Comparison of ENCODE assay signal across 1 cellular context in genomic region chr13:113978741-113979481, GRCh38.
TF ChIP-seq lines count a peak whose summit lies in the region.

No MANE protein-coding gene starts in this region.

TF ChIP-seq in GM23338, 12 proteins besides CTCF, POLR2A, EP300 and RAD21 (continued from another document):
- no peak for TF ChIP-seq REST (IDR thresholded peaks at IDR 0.05; ENCODE audit: unreplicated experiment)
- no peak for TF ChIP-seq EZH2phosphoT487 (IDR thresholded peaks at IDR 0.05; ENCODE audit: unreplicated experiment)
- TF ChIP-seq JUNB (IDR thresholded peaks at IDR 0.05; ENCODE audit: unreplicated experiment): no peak
- TF ChIP-seq NANOG (IDR thresholded peaks at IDR 0.05; ENCODE audit: borderline replicate concordance): no peak
- no peak for TF ChIP-seq POLR2AphosphoS5 (IDR thresholded peaks at IDR 0.05; ENCODE audit: low read depth)
- no peak for TF ChIP-seq ZNF462 (CRISPR knock-in tag; IDR thresholded peaks at IDR 0.05)
- no peak for TF ChIP-seq EZH2 (IDR thresholded peaks at IDR 0.05; ENCODE audit: low read depth, unreplicated experiment)
- no peak for TF ChIP-seq ZNF114 (CRISPR knock-in tag; IDR thresholded peaks at IDR 0.05)
- TF ChIP-seq CREB1 (CRISPR knock-in tag; IDR thresholded peaks at IDR 0.05; ENCODE audit: low read depth): no peak
- no peak for TF ChIP-seq STAT1 (IDR thresholded peaks at IDR 0.05; ENCODE audit: unreplicated experiment)
